Comparison of ENCODE assay signal across 7 cellular contexts in the genomic region with DNA sequence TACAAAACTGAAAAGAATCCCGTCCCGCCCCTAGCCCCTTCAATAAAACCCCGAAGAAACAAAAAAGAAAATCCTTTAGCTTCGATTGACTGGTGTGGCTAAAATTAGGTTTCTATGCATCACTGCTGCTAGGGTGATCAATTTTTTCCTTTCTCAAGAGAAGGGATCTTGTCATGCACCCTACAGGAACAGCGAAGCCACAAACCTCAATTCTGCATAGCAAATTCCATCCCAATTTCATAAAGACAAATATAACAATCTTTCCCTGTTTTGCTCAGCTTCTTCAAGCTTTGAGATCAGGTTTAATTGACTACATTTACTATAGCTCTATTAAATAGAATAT.
A peak's percentile ranks its signal among the peaks of the same experiment; 100 is the strongest.
DNase-seq lines count a peak whose midpoint lies in the region; ATAC-seq and TF ChIP-seq lines count a peak whose summit lies in the region.
"Not testable (repeated sequence)": the region's sequence is repeated elsewhere in the genome, so short reads cannot be mapped to it uniquely, and the experiment has no call there.

No MANE protein-coding gene starts in this region.

- not testable (repeated sequence) for H3K4me3 ChIP-seq in HUES6 (ENCODE audit: low read depth, low read length); osteoblast (ENCODE audit: insufficient read depth, low read length)

- H3K27ac Mint-ChIP-seq in activated CD4-positive, alpha-beta T cell treated with anti-CD3 and anti-CD28 coated beads for 36 hours: peak overlapping the region; percentile 73
- H3K27ac Mint-ChIP-seq in activated naive CD4-positive, alpha-beta T cell treated with anti-CD3 and anti-CD28 coated beads for 36 hours: peak overlapping the region; percentile 34
- H3K27ac Mint-ChIP-seq in MCF 10A (ENCODE audit: low read depth, unreplicated experiment): peak overlapping the region; percentile 95
- peak overlapping the region in 1 of 2 donors; percentile 91 for H3K27ac Mint-ChIP-seq in stimulated activated naive CD8-positive, alpha-beta T cell treated with anti-CD3 and anti-CD28 coated beads, Interleukin-15, amount 100 ng/mL, for 72 hours

- POLR2A ChIA-PET in activated CD4-positive, alpha-beta T cell treated with anti-CD3 and anti-CD28 coated beads for 36 hours (lab: Charles Lee): not testable (repeated sequence)
- POLR2A ChIA-PET in MCF 10A (lab: Yijun Ruan, JAX): interaction anchor here (0.6 to 1.0 kb wide), 2 partner anchors 11 to 30 kb away, joined by 3 read pairs; no protein-coding TSS in a partner anchor

- H3K9me3 ChIP-seq in HUES6 (ENCODE audit: control insufficient read depth, insufficient read depth, low read depth, low read length); osteoblast (ENCODE audit: low read depth, low read length): not testable (repeated sequence)

- not testable (repeated sequence) for H2AFZ ChIP-seq in osteoblast (ENCODE audit: low read length)

- peak overlapping the region; percentile 15 for H3K4me3 Mint-ChIP-seq in activated CD4-positive, alpha-beta T cell treated with anti-CD3 and anti-CD28 coated beads for 36 hours
- H3K4me3 Mint-ChIP-seq in activated naive CD4-positive, alpha-beta T cell treated with anti-CD3 and anti-CD28 coated beads for 36 hours; MCF 10A (ENCODE audit: unreplicated experiment): not testable (repeated sequence)
- peak overlapping the region in 1 of 2 donors; percentile 21 for H3K4me3 Mint-ChIP-seq in stimulated activated naive CD8-positive, alpha-beta T cell treated with anti-CD3 and anti-CD28 coated beads, Interleukin-15, amount 100 ng/mL, for 72 hours

- not testable (repeated sequence) for H3K27me3 ChIP-seq in HUES6 (ENCODE audit: control insufficient read depth, insufficient read depth, low read length); osteoblast (ENCODE audit: insufficient read depth, low read length)

- not testable (repeated sequence) for H3K36me3 ChIP-seq in HUES6 (ENCODE audit: control insufficient read depth, insufficient read depth, low read length); osteoblast (ENCODE audit: insufficient read depth, low read length)

- not testable (repeated sequence) for H3K79me2 ChIP-seq in osteoblast (ENCODE audit: insufficient read depth, low read length)

- H3K4me1 ChIP-seq in HUES6 (ENCODE audit: control insufficient read depth, insufficient read depth, low read length): peaks cover 63% of the 10 kb centered on the region
- peaks cover 38% of the 10 kb centered on the region for H3K4me1 ChIP-seq in osteoblast (ENCODE audit: insufficient read depth, low read length)

- not testable (repeated sequence) for TF ChIP-seq CTCF in MCF 10A (IDR thresholded peaks at IDR 0.05; ENCODE audit: unreplicated experiment); osteoblast (IDR thresholded peaks at IDR 0.05; ENCODE audit: extremely low read depth, low read depth, low read length)

- not testable (repeated sequence) for H3K27me3 Mint-ChIP-seq in activated CD4-positive, alpha-beta T cell treated with anti-CD3 and anti-CD28 coated beads for 36 hours; activated naive CD4-positive, alpha-beta T cell treated with anti-CD3 and anti-CD28 coated beads for 36 hours (ENCODE audit: low read depth); MCF 10A (ENCODE audit: insufficient read depth, unreplicated experiment); stimulated activated naive CD8-positive, alpha-beta T cell treated with anti-CD3 and anti-CD28 coated beads, Interleukin-15, amount 100 ng/mL, for 72 hours

- intact Hi-C loops in activated CD4-positive, alpha-beta T cell treated with anti-CD3 and anti-CD28 coated beads for 36 hours (cut with DNase I, micrococcal nuclease): loop anchor here (1.0 kb wide), 2 partner anchors 8 to 11 kb away; no protein-coding TSS in a partner anchor
- intact Hi-C loops in activated naive CD4-positive, alpha-beta T cell treated with anti-CD3 and anti-CD28 coated beads for 36 hours (cut with micrococcal nuclease); MCF 10A (cut with micrococcal nuclease): not testable (repeated sequence)

- H3K36me3 Mint-ChIP-seq in activated CD4-positive, alpha-beta T cell treated with anti-CD3 and anti-CD28 coated beads for 36 hours (ENCODE audit: low read depth): peaks cover 12% of the 10 kb centered on the region
- not testable (repeated sequence) for H3K36me3 Mint-ChIP-seq in activated naive CD4-positive, alpha-beta T cell treated with anti-CD3 and anti-CD28 coated beads for 36 hours (ENCODE audit: low read depth)
- peaks cover 19% of the 10 kb centered on the region for H3K36me3 Mint-ChIP-seq in MCF 10A (ENCODE audit: insufficient read depth, unreplicated experiment)

- not testable (repeated sequence) for H4K20me1 ChIP-seq in osteoblast (ENCODE audit: insufficient read depth, low read length)

- BruUV-seq in MCF 10A (replicated peaks; lab: Mats Ljungman, UMichigan): not testable (repeated sequence)

- peak; percentile 36 for DNase-seq in activated CD4-positive, alpha-beta T cell treated with anti-CD3 and anti-CD28 coated beads for 36 hours
- DNase-seq in activated naive CD4-positive, alpha-beta T cell treated with anti-CD3 and anti-CD28 coated beads for 36 hours; MCF 10A (ENCODE audit: unreplicated experiment); osteoblast (ENCODE audit: insufficient read length, low spot score, missing footprints): not testable (repeated sequence)
- peak; percentile 6 for DNase-seq in foreskin melanocyte
- DNase-seq in stimulated activated naive CD8-positive, alpha-beta T cell treated with anti-CD3 and anti-CD28 coated beads, Interleukin-15, amount 100 ng/mL, for 72 hours: peak; percentile 5 to 16

- peak overlapping the region; percentile 31 for H3K4me2 ChIP-seq in osteoblast (ENCODE audit: insufficient read depth, low read length)

- CTCF ChIA-PET in activated CD4-positive, alpha-beta T cell treated with anti-CD3 and anti-CD28 coated beads for 36 hours (lab: Charles Lee): interaction anchor here (1.4 kb wide), 1 partner anchor 28 kb away, joined by 3 read pairs; no protein-coding TSS in a partner anchor
- CTCF ChIA-PET in activated naive CD4-positive, alpha-beta T cell treated with anti-CD3 and anti-CD28 coated beads for 36 hours (lab: Charles Lee): interaction anchor here (0.6 to 1.1 kb wide), 2 partner anchors 90 to 318 kb away, joined by 3 read pairs; no protein-coding TSS in a partner anchor
- CTCF ChIA-PET in MCF 10A (lab: Yijun Ruan, JAX): interaction anchor here (0.6 to 0.7 kb wide), 2 partner anchors 50 to 343 kb away, joined by 4 to 5 read pairs; no protein-coding TSS in a partner anchor

- peak; percentile 85 for ATAC-seq in activated CD4-positive, alpha-beta T cell treated with anti-CD3 and anti-CD28 coated beads for 36 hours
- ATAC-seq in stimulated activated naive CD8-positive, alpha-beta T cell treated with anti-CD3 and anti-CD28 coated beads, Interleukin-15, amount 100 ng/mL, for 72 hours: peak; percentile 88

- H3K9ac ChIP-seq in HUES6 (ENCODE audit: low read length): peak overlapping the region; percentile 13

- peaks cover 46% of the 10 kb centered on the region for H3K4me1 Mint-ChIP-seq in activated CD4-positive, alpha-beta T cell treated with anti-CD3 and anti-CD28 coated beads for 36 hours
- H3K4me1 Mint-ChIP-seq in activated naive CD4-positive, alpha-beta T cell treated with anti-CD3 and anti-CD28 coated beads for 36 hours (ENCODE audit: low read depth): peaks cover 13% of the 10 kb centered on the region
- H3K4me1 Mint-ChIP-seq in MCF 10A (ENCODE audit: insufficient read depth, unreplicated experiment): peaks cover 12% of the 10 kb centered on the region
- H3K4me1 Mint-ChIP-seq in stimulated activated naive CD8-positive, alpha-beta T cell treated with anti-CD3 and anti-CD28 coated beads, Interleukin-15, amount 100 ng/mL, for 72 hours: peaks cover 29% of the 10 kb centered on the region

- H3K9me3 Mint-ChIP-seq in activated CD4-positive, alpha-beta T cell treated with anti-CD3 and anti-CD28 coated beads for 36 hours (ENCODE audit: low read depth); activated naive CD4-positive, alpha-beta T cell treated with anti-CD3 and anti-CD28 coated beads for 36 hours; MCF 10A (ENCODE audit: unreplicated experiment); stimulated activated naive CD8-positive, alpha-beta T cell treated with anti-CD3 and anti-CD28 coated beads, Interleukin-15, amount 100 ng/mL, for 72 hours: not testable (repeated sequence)

- H3K27ac ChIP-seq in HUES6 (ENCODE audit: low read depth, low read length) (peak overlapping the region; percentile 76), osteoblast (ENCODE audit: low read depth, low read length) (peak overlapping the region; percentile 79)
